ENCODE assay signal across 1 cellular context in genomic region chr7:5643280-5643679, GRCh38.
TF ChIP-seq lines count a peak whose summit lies in the region.

No MANE protein-coding gene starts in this region.

TF ChIP-seq in PFSK-1, 5 proteins besides CTCF, POLR2A, EP300 and RAD21 (continued from another document):
- TF ChIP-seq REST (IDR thresholded peaks at IDR 0.05; ENCODE audit: insufficient read depth in 1 of 2, low read depth in 2 of 2, low read length in 2 of 2), result no peak
- no peak for TF ChIP-seq SIN3A (IDR thresholded peaks at IDR 0.05; ENCODE audit: borderline replicate concordance, insufficient read depth, low read length)
- TF ChIP-seq POLR2AphosphoS5 (IDR thresholded peaks at IDR 0.05; ENCODE audit: low read depth, low read length), result peak; percentile 42; the same call in 1 of the 2 replicates
TF ChIP-seq in PFSK-1: peak in this region for 3.
